Comparison of ENCODE assay signal across 28 cellular contexts in genomic region chr14:77579760-77580159, GRCh38. TPM values are rescaled to one million over a fixed set of nuclear protein-coding genes. Genes with fewer than 3 reads are reported as not detected.
DNase-seq lines count a peak whose midpoint lies in the region; ATAC-seq and TF ChIP-seq lines count a peak whose summit lies in the region.
"Had no signal": no experiment of that assay in that cellular context is flagged by ENCODE, and none has a peak within 500 bp of the region (broad histone marks: within the 10 kb centered on the region; RNA-seq: fewer than 3 reads in every experiment).

No MANE protein-coding gene starts in this region.

- peaks cover 83% of the 10 kb centered on the region for H4K20me1 ChIP-seq in smooth muscle cell (ENCODE audit: low read depth)

- no peak overlapping the region for H3K4me3 ChIP-seq in smooth muscle cell
- H3K4me3 ChIP-seq: GM12878, heart right ventricle, MG63, SK-N-MC, testis had no signal

- ATAC-seq in T-cell (replicated peaks in 1 of 4) (no peak), HG02884 (IDR thresholded peaks at IDR 0.05; ENCODE audit: unreplicated experiment) (no peak)
- ATAC-seq: CD8-positive, alpha-beta T cell; effector memory CD8-positive, alpha-beta T cell; stimulated activated naive CD8-positive, alpha-beta T cell treated with anti-CD3 and anti-CD28 coated beads, Interleukin-15, Interleukin-2, amounts not matched to agents 100 U/mL and 50 U/mL, for 24 hours had no signal

- H3K9me3 Mint-ChIP-seq in T-helper 2 cell treated with Interferon-gamma antibody and Interleukin-4, amounts not matched to agents 5 μg/mL and 100 μg/mL, for 36 hours, result no peaks in the 10 kb centered on the region
- no peaks in the 10 kb centered on the region for H3K9me3 Mint-ChIP-seq in T-cell
- H3K9me3 Mint-ChIP-seq in immature natural killer cell, result no peaks in the 10 kb centered on the region
- H3K9me3 Mint-ChIP-seq: activated naive CD4-positive, alpha-beta T cell treated with anti-CD3 and anti-CD28 coated beads, Interleukin-2, amount 50 U/mL, for 72 hours; CD8-positive, alpha-beta T cell; effector memory CD8-positive, alpha-beta T cell; naive B cell had no signal

- TF ChIP-seq CTCF in smooth muscle cell (IDR thresholded peaks at IDR 0.05; ENCODE audit: borderline replicate concordance, insufficient read depth, poor library complexity, severe bottlenecking), result no peak

- CTCF ChIA-PET in T-cell (lab: Charles Lee), result interaction anchor here in 1 of 2 donors (0.6 kb wide), 2 partner anchors 18 to 49 kb away, joined by 3 read pairs; no protein-coding TSS in a partner anchor

- H3K27me3 ChIP-seq in smooth muscle cell (ENCODE audit: low read depth), result no peaks in the 10 kb centered on the region
- H3K27me3 ChIP-seq: heart right ventricle, MG63, testis had no signal

- peak overlapping the region; percentile 8 for H3K27ac ChIP-seq in smooth muscle cell (ENCODE audit: low read depth)
- H3K27ac ChIP-seq: HL-60, testis had no signal

- H3K27ac Mint-ChIP-seq in T-helper 2 cell treated with Interferon-gamma antibody and Interleukin-4, amounts not matched to agents 5 μg/mL and 100 μg/mL, for 36 hours, result peak overlapping the region; percentile 71
- peak overlapping the region; percentile 2 to 55 for H3K27ac Mint-ChIP-seq in T-cell
- peak overlapping the region in 5 of 6 donors; percentile 63 to 85 (median 75) for H3K27ac Mint-ChIP-seq in immature natural killer cell
- H3K27ac Mint-ChIP-seq: activated naive CD4-positive, alpha-beta T cell treated with anti-CD3 and anti-CD28 coated beads, Interleukin-2, amount 50 U/mL, for 72 hours; CD8-positive, alpha-beta T cell had no signal

- peak overlapping the region; percentile 33 for H3K4me2 ChIP-seq in smooth muscle cell

- no peaks in the 10 kb centered on the region for H3K36me3 ChIP-seq in smooth muscle cell (ENCODE audit: low read depth)
- H3K36me3 ChIP-seq: MG63 had no signal

- H3K4me3 Mint-ChIP-seq in T-helper 2 cell treated with Interferon-gamma antibody and Interleukin-4, amounts not matched to agents 5 μg/mL and 100 μg/mL, for 36 hours, result no peak overlapping the region
- no peak overlapping the region for H3K4me3 Mint-ChIP-seq in T-cell
- peak overlapping the region in 3 of 5 donors; percentile 1 to 27 (median 3) for H3K4me3 Mint-ChIP-seq in immature natural killer cell
- H3K4me3 Mint-ChIP-seq: CD8-positive, alpha-beta T cell; naive B cell had no signal

- peaks cover 26% of the 10 kb centered on the region for H3K4me1 Mint-ChIP-seq in T-helper 2 cell treated with Interferon-gamma antibody and Interleukin-4, amounts not matched to agents 5 μg/mL and 100 μg/mL, for 36 hours (ENCODE audit: low read depth)
- H3K4me1 Mint-ChIP-seq in T-cell, result peaks cover 31 to 40% (median 32%) of the 10 kb centered on the region in 3 donors
- peaks cover 37 to 67% of the 10 kb centered on the region in 2 donors for H3K4me1 Mint-ChIP-seq in immature natural killer cell

- 34% methylated on average over 1 of the region's 1 CpG for WGBS in smooth muscle cell (ENCODE audit: low lambda C conversion rate)

- H3K4me1 ChIP-seq in smooth muscle cell (ENCODE audit: low read depth), result peaks cover 24% of the 10 kb centered on the region
- H3K4me1 ChIP-seq: testis had no signal

- H2AFZ ChIP-seq in smooth muscle cell (ENCODE audit: low read depth), result no peak overlapping the region

- no peaks in the 10 kb centered on the region for H3F3A ChIP-seq in smooth muscle cell (ENCODE audit: low read depth)

- H3K79me2 ChIP-seq in smooth muscle cell (ENCODE audit: low read depth), result peaks cover 62% of the 10 kb centered on the region

- no peaks in the 10 kb centered on the region for H3K27me3 Mint-ChIP-seq in T-helper 2 cell treated with Interferon-gamma antibody and Interleukin-4, amounts not matched to agents 5 μg/mL and 100 μg/mL, for 36 hours (ENCODE audit: low read depth)
- H3K27me3 Mint-ChIP-seq in T-cell (no peaks in the 10 kb centered on the region), immature natural killer cell (ENCODE audit: low read depth in 3 of 3) (no peaks in the 10 kb centered on the region)
- H3K27me3 Mint-ChIP-seq: effector memory CD8-positive, alpha-beta T cell; naive B cell had no signal

- peaks cover 31% of the 10 kb centered on the region for H3K36me3 Mint-ChIP-seq in T-helper 2 cell treated with Interferon-gamma antibody and Interleukin-4, amounts not matched to agents 5 μg/mL and 100 μg/mL, for 36 hours (ENCODE audit: low read depth)
- H3K36me3 Mint-ChIP-seq in T-cell (peaks cover 24% of the 10 kb centered on the region), immature natural killer cell (peaks cover 0 to 7% (median 5%) of the 10 kb centered on the region in 3 donors)

- H3K9ac ChIP-seq in smooth muscle cell (ENCODE audit: low read depth), result no peak overlapping the region

- POLR2A ChIA-PET in T-cell (lab: Charles Lee), result interaction anchor here (0.6 to 0.7 kb wide), 5 partner anchors 38 to 110 kb away, joined by 3 to 11 read pairs (median 4); no protein-coding TSS in a partner anchor

- H3K9me3 ChIP-seq in smooth muscle cell (replicated peaks; ENCODE audit: low read depth), result no peaks in the 10 kb centered on the region
- H3K9me3 ChIP-seq: heart right ventricle, MG63, testis had no signal

- no peak for DNase-seq in T-helper 2 cell treated with Interferon-gamma antibody and Interleukin-4, amounts not matched to agents 5 μg/mL and 100 μg/mL, for 36 hours (ENCODE audit: low spot score)
- DNase-seq in T-helper 2 cell, result no peak
- DNase-seq in T-cell, result no peak
- no peak for DNase-seq in immature natural killer cell
- DNase-seq in smooth muscle cell (lab: John Stamatoyannopoulos, UW; ENCODE audit: unreplicated experiment), result no peak
- DNase-seq in inferior parietal cortex (ENCODE audit: extremely low spot score), result no peak
- no peak for DNase-seq in activated naive CD4-positive, alpha-beta T cell treated with Interleukin-2 at 50 U/mL for 16 hours
- DNase-seq: 8988T; activated CD4-positive, alpha-beta T cell treated with anti-CD3 and anti-CD28 coated beads for 48 hours; aorta; CD8-positive, alpha-beta T cell; effector memory CD8-positive, alpha-beta T cell; erythroblast; foreskin melanocyte; heart right ventricle; KG1; MG63; midbrain; naive B cell; NCI-H2029; NCI-H526; stimulated activated naive CD8-positive, alpha-beta T cell treated with anti-CD3 and anti-CD28 coated beads, Interleukin-15, Interleukin-2, amounts not matched to agents 100 U/mL and 50 U/mL, for 24 hours; testis had no signal

RNA-seq across cellular contexts. Expression of gene SPTLC2, which starts 36.7 kb away (rescaled TPM):
- total RNA-seq in T-cell (10 to 100 TPM; 20.8 to 33.7 (median 26.2) TPM), smooth muscle cell (24.8 and 36.2 TPM in 2 replicates)
- polyA plus RNA-seq in immature natural killer cell (10 to 100 TPM; 25.2 to 35.2 (median 32.3) TPM), smooth muscle cell (21.8 and 23.4 TPM in 2 replicates)

Comparison
In these comparisons a context has a peak if more than half of its experiments do, and no peak if none do; other contexts are left out.
1. H3K4me3 Mint-ChIP-seq: peak in immature natural killer cell (3 of 5); none in T-helper 2 cell treated with Interferon-gamma antibody and Interleukin-4, amounts not matched to agents 5 μg/mL and 100 μg/mL, for 36 hours (single experiment) and T-cell (0 of 3).
2. Peak in every context shown above with its lines, with median percentiles within 50 percentile points of each other: H3K27ac Mint-ChIP-seq.